1 cellular context compared by ENCODE assay signal in the genomic region with DNA sequence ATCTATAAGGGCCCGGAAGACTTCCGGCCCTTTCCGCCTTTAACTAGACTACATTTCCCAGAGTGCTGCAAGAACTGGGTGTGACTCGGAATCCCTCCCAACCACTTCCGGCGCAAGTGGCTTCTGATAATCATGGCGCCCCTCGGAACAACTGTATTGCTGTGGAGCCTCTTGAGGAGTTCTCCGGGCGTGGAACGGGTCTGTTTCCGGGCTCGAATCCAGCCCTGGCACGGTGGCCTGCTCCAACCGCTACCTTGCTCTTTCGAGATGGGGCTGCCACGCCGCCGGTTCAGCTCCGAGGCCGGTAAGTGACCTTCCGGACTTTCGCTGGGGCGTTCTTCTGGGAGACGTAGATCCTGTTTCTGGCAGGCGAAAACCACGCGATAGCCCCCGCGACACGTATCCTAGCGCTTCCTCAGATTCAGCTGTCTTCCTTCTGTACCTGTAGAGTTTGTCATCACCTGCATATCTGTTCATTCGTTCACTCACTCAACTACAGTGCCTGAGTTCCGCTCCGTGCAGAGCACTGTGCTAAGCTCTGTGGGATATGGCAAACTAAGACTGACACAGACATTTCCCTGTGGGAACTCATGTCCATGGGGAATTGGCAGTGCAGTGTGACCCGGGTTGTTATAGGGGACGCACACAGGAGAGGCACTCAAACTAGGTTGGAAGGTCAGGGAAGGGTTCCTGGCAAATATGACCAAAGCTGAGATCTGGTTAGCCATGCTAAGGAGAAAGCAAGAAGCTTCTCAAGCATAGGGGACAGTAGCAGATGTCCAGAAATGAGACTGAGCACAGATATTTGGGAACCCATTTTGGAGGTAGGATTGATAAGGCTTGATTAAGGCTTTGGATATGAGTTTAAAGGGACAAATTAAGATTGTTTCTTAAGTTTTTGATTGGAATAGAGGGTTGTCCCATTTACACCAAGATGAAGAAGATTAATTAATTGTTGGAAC.
TF ChIP-seq lines count a peak whose summit lies in the region.

TSS of gene MRPS22 (plus strand) at position 126 of the 962 bp plus-strand sequence. CDS start at position 133, 7 bp downstream.

TF ChIP-seq in HepG2, 621 proteins besides CTCF, POLR2A, EP300 and RAD21 (continued from another document and continues in another):
- peak; percentile 55; the same call in 1 of the 2 replicates for TF ChIP-seq MYPOP (CRISPR knock-in tag; IDR thresholded peaks at IDR 0.05)
- TF ChIP-seq ZNF652 (CRISPR knock-in tag; IDR thresholded peaks at IDR 0.05; ENCODE audit: borderline replicate concordance, low read depth): no peak
- TF ChIP-seq ZNF83 (CRISPR knock-in tag; IDR thresholded peaks at IDR 0.05; ENCODE audit: borderline replicate concordance): no peak
- TF ChIP-seq, protein P1, sequence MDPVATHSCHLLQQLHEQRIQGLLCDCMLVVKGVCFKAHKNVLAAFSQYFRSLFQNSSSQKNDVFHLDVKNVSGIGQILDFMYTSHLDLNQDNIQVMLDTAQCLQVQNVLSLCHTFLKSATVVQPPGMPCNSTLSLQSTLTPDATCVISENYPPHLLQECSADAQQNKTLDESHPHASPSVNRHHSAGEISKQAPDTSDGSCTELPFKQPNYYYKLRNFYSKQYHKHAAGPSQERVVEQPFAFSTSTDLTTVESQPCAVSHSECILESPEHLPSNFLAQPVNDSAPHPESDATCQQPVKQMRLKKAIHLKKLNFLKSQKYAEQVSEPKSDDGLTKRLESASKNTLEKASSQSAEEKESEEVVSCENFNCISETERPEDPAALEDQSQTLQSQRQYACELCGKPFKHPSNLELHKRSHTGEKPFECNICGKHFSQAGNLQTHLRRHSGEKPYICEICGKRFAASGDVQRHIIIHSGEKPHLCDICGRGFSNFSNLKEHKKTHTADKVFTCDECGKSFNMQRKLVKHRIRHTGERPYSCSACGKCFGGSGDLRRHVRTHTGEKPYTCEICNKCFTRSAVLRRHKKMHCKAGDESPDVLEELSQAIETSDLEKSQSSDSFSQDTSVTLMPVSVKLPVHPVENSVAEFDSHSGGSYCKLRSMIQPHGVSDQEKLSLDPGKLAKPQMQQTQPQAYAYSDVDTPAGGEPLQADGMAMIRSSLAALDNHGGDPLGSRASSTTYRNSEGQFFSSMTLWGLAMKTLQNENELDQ (CRISPR knock-in tag; IDR thresholded peaks at IDR 0.05; ENCODE audit: borderline replicate concordance): no peak
- TF ChIP-seq, protein P2, sequence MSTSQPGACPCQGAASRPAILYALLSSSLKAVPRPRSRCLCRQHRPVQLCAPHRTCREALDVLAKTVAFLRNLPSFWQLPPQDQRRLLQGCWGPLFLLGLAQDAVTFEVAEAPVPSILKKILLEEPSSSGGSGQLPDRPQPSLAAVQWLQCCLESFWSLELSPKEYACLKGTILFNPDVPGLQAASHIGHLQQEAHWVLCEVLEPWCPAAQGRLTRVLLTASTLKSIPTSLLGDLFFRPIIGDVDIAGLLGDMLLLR (CRISPR knock-in tag; IDR thresholded peaks at IDR 0.05): peak; percentile 55; the same call in 1 of the 2 replicates
- no peak for TF ChIP-seq CHCHD3 (CRISPR knock-in tag; IDR thresholded peaks at IDR 0.05)
- 0 out of 2 replicates have a peak, but pooled peaks have one; percentile 51 for TF ChIP-seq ZNF740 (CRISPR knock-in tag; IDR thresholded peaks at IDR 0.05)
- TF ChIP-seq, protein P3, sequence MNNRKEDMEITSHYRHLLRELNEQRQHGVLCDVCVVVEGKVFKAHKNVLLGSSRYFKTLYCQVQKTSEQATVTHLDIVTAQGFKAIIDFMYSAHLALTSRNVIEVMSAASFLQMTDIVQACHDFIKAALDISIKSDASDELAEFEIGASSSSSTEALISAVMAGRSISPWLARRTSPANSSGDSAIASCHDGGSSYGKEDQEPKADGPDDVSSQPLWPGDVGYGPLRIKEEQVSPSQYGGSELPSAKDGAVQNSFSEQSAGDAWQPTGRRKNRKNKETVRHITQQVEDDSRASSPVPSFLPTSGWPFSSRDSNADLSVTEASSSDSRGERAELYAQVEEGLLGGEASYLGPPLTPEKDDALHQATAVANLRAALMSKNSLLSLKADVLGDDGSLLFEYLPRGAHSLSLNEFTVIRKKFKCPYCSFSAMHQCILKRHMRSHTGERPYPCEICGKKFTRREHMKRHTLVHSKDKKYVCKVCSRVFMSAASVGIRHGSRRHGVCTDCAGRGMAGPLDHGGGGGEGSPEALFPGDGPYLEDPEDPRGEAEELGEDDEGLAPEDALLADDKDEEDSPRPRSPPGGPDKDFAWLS (CRISPR knock-in tag; IDR thresholded peaks at IDR 0.05; ENCODE audit: borderline replicate concordance): no peak
- no peak for TF ChIP-seq ELK4 (CRISPR knock-in tag; IDR thresholded peaks at IDR 0.05; ENCODE audit: borderline replicate concordance)
- TF ChIP-seq ZNF891 (CRISPR knock-in tag; IDR thresholded peaks at IDR 0.05): 0 out of 2 replicates have a peak, but pooled peaks have one; percentile 47
- TF ChIP-seq ZFP90 (CRISPR knock-in tag; IDR thresholded peaks at IDR 0.05; ENCODE audit: borderline replicate concordance): 0 out of 2 replicates have a peak, but pooled peaks have one; percentile 49
- peak; percentile 45; the same call in 1 of the 2 replicates for TF ChIP-seq NRL (CRISPR knock-in tag; IDR thresholded peaks at IDR 0.05; ENCODE audit: borderline replicate concordance)
- TF ChIP-seq ZNF20 (CRISPR knock-in tag; IDR thresholded peaks at IDR 0.05): no peak; the same call in 1 of the 2 replicates
- TF ChIP-seq SRSF9 (IDR thresholded peaks at IDR 0.05; ENCODE audit: borderline replicate concordance, insufficient read depth, low read depth, low read length, poor library complexity, severe bottlenecking): no peak
- TF ChIP-seq KDM3A (CRISPR knock-in tag; IDR thresholded peaks at IDR 0.05; ENCODE audit: low read depth): no peak
- no peak for TF ChIP-seq KLF11 (CRISPR knock-in tag; IDR thresholded peaks at IDR 0.05)
- TF ChIP-seq MZF1 (CRISPR knock-in tag; IDR thresholded peaks at IDR 0.05; ENCODE audit: borderline replicate concordance): no peak
- TF ChIP-seq, protein P4, sequence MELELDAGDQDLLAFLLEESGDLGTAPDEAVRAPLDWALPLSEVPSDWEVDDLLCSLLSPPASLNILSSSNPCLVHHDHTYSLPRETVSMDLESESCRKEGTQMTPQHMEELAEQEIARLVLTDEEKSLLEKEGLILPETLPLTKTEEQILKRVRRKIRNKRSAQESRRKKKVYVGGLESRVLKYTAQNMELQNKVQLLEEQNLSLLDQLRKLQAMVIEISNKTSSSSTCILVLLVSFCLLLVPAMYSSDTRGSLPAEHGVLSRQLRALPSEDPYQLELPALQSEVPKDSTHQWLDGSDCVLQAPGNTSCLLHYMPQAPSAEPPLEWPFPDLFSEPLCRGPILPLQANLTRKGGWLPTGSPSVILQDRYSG (CRISPR knock-in tag; IDR thresholded peaks at IDR 0.05): no peak
- TF ChIP-seq STAT5B (CRISPR knock-in tag; IDR thresholded peaks at IDR 0.05): no peak
- peak; percentile 69; the same call in 1 of the 2 replicates for TF ChIP-seq TAF1 (CRISPR knock-in tag; IDR thresholded peaks at IDR 0.05)
- no peak for TF ChIP-seq CBFB (CRISPR knock-in tag; IDR thresholded peaks at IDR 0.05)
- TF ChIP-seq ZBTB33 (CRISPR knock-in tag; IDR thresholded peaks at IDR 0.05): no peak; the same call in 1 of the 2 replicates
- no peak for TF ChIP-seq ZSCAN12 (CRISPR knock-in tag; IDR thresholded peaks at IDR 0.05)
- 0 out of 2 replicates have a peak, but pooled peaks have one; percentile 23 for TF ChIP-seq ZNF790 (CRISPR knock-in tag; IDR thresholded peaks at IDR 0.05; ENCODE audit: borderline replicate concordance)
- TF ChIP-seq JUNB (CRISPR knock-in tag; IDR thresholded peaks at IDR 0.05; ENCODE audit: borderline replicate concordance): no peak
- TF ChIP-seq ARID2 (CRISPR knock-in tag; IDR thresholded peaks at IDR 0.05; ENCODE audit: borderline replicate concordance): no peak
- no peak for TF ChIP-seq ZNF3 (CRISPR knock-in tag; IDR thresholded peaks at IDR 0.05)
- TF ChIP-seq ZNF766 (CRISPR knock-in tag; IDR thresholded peaks at IDR 0.05; ENCODE audit: borderline replicate concordance): no peak
- TF ChIP-seq ZFP1 (CRISPR knock-in tag; IDR thresholded peaks at IDR 0.05): no peak
- TF ChIP-seq SMARCE1 (IDR thresholded peaks at IDR 0.05; ENCODE audit: borderline replicate concordance): no peak
- no peak for TF ChIP-seq ZBTB7B (CRISPR knock-in tag; IDR thresholded peaks at IDR 0.05)
- TF ChIP-seq YEATS4 (CRISPR knock-in tag; IDR thresholded peaks at IDR 0.05; ENCODE audit: borderline replicate concordance): peak; percentile 93
- no peak for TF ChIP-seq SNAI1 (CRISPR knock-in tag; IDR thresholded peaks at IDR 0.05; ENCODE audit: borderline replicate concordance)
- TF ChIP-seq ZNF784 (CRISPR knock-in tag; IDR thresholded peaks at IDR 0.05; ENCODE audit: borderline replicate concordance): no peak; the same call in 1 of the 2 replicates
- peak; percentile 52; the same call in 1 of the 2 replicates for TF ChIP-seq ISL2 (CRISPR knock-in tag; IDR thresholded peaks at IDR 0.05)
- no peak for TF ChIP-seq NFKBIZ (CRISPR knock-in tag; IDR thresholded peaks at IDR 0.05)
- no peak for TF ChIP-seq ZNF33A (CRISPR knock-in tag; IDR thresholded peaks at IDR 0.05; ENCODE audit: borderline replicate concordance)
- TF ChIP-seq THRA (CRISPR knock-in tag; IDR thresholded peaks at IDR 0.05; ENCODE audit: borderline replicate concordance): no peak
- TF ChIP-seq TFE3 (CRISPR knock-in tag; IDR thresholded peaks at IDR 0.05): 0 out of 2 replicates have a peak, but pooled peaks have one; percentile 8
- TF ChIP-seq ZZZ3 (CRISPR knock-in tag; IDR thresholded peaks at IDR 0.05; ENCODE audit: borderline replicate concordance): no peak
- TF ChIP-seq ZNF343 (CRISPR knock-in tag; IDR thresholded peaks at IDR 0.05): no peak
- no peak for TF ChIP-seq TBP (CRISPR knock-in tag; IDR thresholded peaks at IDR 0.05)
- TF ChIP-seq JUND (CRISPR knock-in tag; IDR thresholded peaks at IDR 0.05): no peak
- TF ChIP-seq ZNF598 (CRISPR knock-in tag; IDR thresholded peaks at IDR 0.05; ENCODE audit: borderline replicate concordance): peak; percentile 78; the same call in 1 of the 2 replicates
- 0 out of 2 replicates have a peak, but pooled peaks have one; percentile 17 for TF ChIP-seq PPARG (CRISPR knock-in tag; conservative IDR thresholded peaks at IDR 0.05)
- no peak for TF ChIP-seq FOXA1 (IDR thresholded peaks at IDR 0.05)
- no peak for TF ChIP-seq FOXA1 (CRISPR knock-in tag; IDR thresholded peaks at IDR 0.05)
